ENCODE assay signal across 17 cellular contexts in the genomic region with DNA sequence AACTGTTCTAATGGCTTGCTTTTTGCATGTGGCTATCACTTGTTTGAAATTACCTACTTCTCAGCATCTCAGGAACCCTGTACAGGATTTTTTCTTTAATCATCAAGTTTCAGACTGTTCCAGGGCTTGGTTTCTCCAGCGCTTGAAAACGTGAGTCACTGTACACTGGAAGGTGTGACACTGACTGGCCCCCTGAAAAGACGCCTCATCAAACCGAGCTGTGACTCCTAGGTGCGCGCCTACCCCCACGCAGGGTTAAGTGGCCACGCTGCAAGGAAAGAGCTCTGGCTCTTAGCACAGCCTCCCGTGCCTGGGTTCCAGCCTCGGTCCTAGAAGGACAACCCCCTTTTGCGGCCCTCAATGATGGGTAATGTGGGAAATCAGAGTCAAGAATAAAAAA.
"Had no signal": no experiment of that assay in that cellular context is flagged by ENCODE, and none has a peak within 500 bp of the region (broad histone marks: within the 10 kb centered on the region; RNA-seq: fewer than 3 reads in every experiment).

No MANE protein-coding gene starts in this region.

- DNase-seq: activated CD4-positive, alpha-beta memory T cell treated with anti-CD3 and anti-CD28 coated beads for 36 hours; activated CD4-positive, alpha-beta T cell treated with anti-CD3 and anti-CD28 coated beads for 1 hour; activated effector memory CD4-positive, alpha-beta T cell treated with anti-CD3 and anti-CD28 coated beads, Interleukin-2, amount 50 U/mL, for 16 hours; activated naive CD4-positive, alpha-beta T cell treated with anti-CD3 and anti-CD28 coated beads, Interleukin-2, amount 10 ng/mL, durations not matched to agents 7 days and 5 days; anterior cingulate cortex; body of pancreas; lower lobe of right lung; naive B cell; posterior cingulate gyrus; stimulated activated CD4-positive, alpha-beta T cell treated with anti-CD3 and anti-CD28 coated beads, Interleukin-4, amount 100 ng/mL, for 4 hours; T-helper 9 cell had no signal

- H3K27ac Mint-ChIP-seq: activated CD4-positive, alpha-beta memory T cell treated with anti-CD3 and anti-CD28 coated beads for 36 hours; activated naive CD4-positive, alpha-beta T cell treated with anti-CD3 and anti-CD28 coated beads, Interleukin-2, amount 10 ng/mL, durations not matched to agents 7 days and 5 days; naive B cell; type B pancreatic cell had no signal

- H3K4me2 ChIP-seq: smooth muscle cell had no signal

- H3K36me3 ChIP-seq: lower lobe of right lung, thoracic aorta had no signal

- H3K27ac ChIP-seq: body of pancreas, epithelial cell of prostate, lower lobe of right lung, thoracic aorta had no signal

- ATAC-seq: body of pancreas, left lobe of liver, lower lobe of right lung had no signal

- H3K4me1 Mint-ChIP-seq: activated naive CD4-positive, alpha-beta T cell treated with anti-CD3 and anti-CD28 coated beads, Interleukin-2, amount 10 ng/mL, durations not matched to agents 7 days and 5 days; naive B cell had no signal

- H3K4me1 ChIP-seq: lower lobe of right lung had no signal

- H3K36me3 Mint-ChIP-seq: activated CD4-positive, alpha-beta memory T cell treated with anti-CD3 and anti-CD28 coated beads for 36 hours; activated naive CD4-positive, alpha-beta T cell treated with anti-CD3 and anti-CD28 coated beads, Interleukin-2, amount 10 ng/mL, durations not matched to agents 7 days and 5 days; naive B cell had no signal

- H3K9me3 ChIP-seq: body of pancreas, lower lobe of right lung, thoracic aorta had no signal

- H3K4me3 ChIP-seq: body of pancreas, lower lobe of right lung, smooth muscle cell, thoracic aorta had no signal

- H3K4me3 Mint-ChIP-seq: activated CD4-positive, alpha-beta memory T cell treated with anti-CD3 and anti-CD28 coated beads for 36 hours; activated naive CD4-positive, alpha-beta T cell treated with anti-CD3 and anti-CD28 coated beads, Interleukin-2, amount 10 ng/mL, durations not matched to agents 7 days and 5 days; naive B cell; neural crest cell; type B pancreatic cell had no signal

- H3K9me3 Mint-ChIP-seq: activated CD4-positive, alpha-beta memory T cell treated with anti-CD3 and anti-CD28 coated beads for 36 hours; activated naive CD4-positive, alpha-beta T cell treated with anti-CD3 and anti-CD28 coated beads, Interleukin-2, amount 10 ng/mL, durations not matched to agents 7 days and 5 days; naive B cell; neural crest cell; type B pancreatic cell had no signal
